8 cellular contexts compared by ENCODE assay signal in genomic region chr11:72573380-72573949, GRCh38.
DNase-seq lines count a peak whose midpoint lies in the region; ATAC-seq, FAIRE-seq and TF ChIP-seq lines count a peak whose summit lies in the region.

No MANE protein-coding gene starts in this region.

- POLR2A ChIA-PET in activated B cell treated with CpG ODN at 0.5 μM for 24 hours (lab: Charles Lee): interaction anchor here (0.6 kb wide), 1 partner anchor 88 kb away, joined by 5 read pairs; no protein-coding TSS in a partner anchor

- no peak overlapping the region for H3K4me3 ChIP-seq in gastrocnemius medialis

- H3K4me3 Mint-ChIP-seq in activated B cell treated with CpG ODN at 0.5 μM for 24 hours: no peak overlapping the region

- no peak overlapping the region for H3K27ac ChIP-seq in gastrocnemius medialis

- no peak for FAIRE-seq in RCC 7860 (lab: Jason Lieb, UNC)

- no peaks in the 10 kb centered on the region for H3K9me3 ChIP-seq in gastrocnemius medialis

- H3K27ac Mint-ChIP-seq in activated B cell treated with CpG ODN at 0.5 μM for 24 hours: no peak overlapping the region

- no peaks in the 10 kb centered on the region for H3K4me1 ChIP-seq in gastrocnemius medialis

- H3K4me1 Mint-ChIP-seq in activated B cell treated with CpG ODN at 0.5 μM for 24 hours: peaks cover 3% of the 10 kb centered on the region

- peak; percentile 71 for ATAC-seq in activated B cell treated with CpG ODN at 0.5 μM for 24 hours (ENCODE audit: low read depth)
- ATAC-seq in Right ventricle myocardium superior (ENCODE audit: poor library complexity): peak; percentile 77
- peak in 1 of 2 donors; percentile 66 for ATAC-seq in gastrocnemius medialis
- ATAC-seq in GM19452 (IDR thresholded peaks at IDR 0.05; ENCODE audit: unreplicated experiment): no peak

- no peak for TF ChIP-seq POLR2A in gastrocnemius medialis (IDR thresholded peaks at IDR 0.05)

- in situ Hi-C loops in KBM-7 (cut with MboI; ENCODE audit: low pct_unique_long_range_greater_than_20kb, low sequenced_read_pairs): no loop called here
- in situ Hi-C loops in gastrocnemius medialis (cut with MboI; ENCODE audit: low sequenced_read_pairs in 4 of 4): loop anchor here (5.0 to 10.0 kb wide), 2 partner anchors 91 to 99 kb away; no protein-coding TSS in a partner anchor

- no peaks in the 10 kb centered on the region for H3K9me3 Mint-ChIP-seq in activated B cell treated with CpG ODN at 0.5 μM for 24 hours

- peaks cover 39% of the 10 kb centered on the region for H3K27me3 Mint-ChIP-seq in activated B cell treated with CpG ODN at 0.5 μM for 24 hours

- no peaks in the 10 kb centered on the region for H3K36me3 ChIP-seq in gastrocnemius medialis

- CTCF ChIA-PET in activated B cell treated with CpG ODN at 0.5 μM for 24 hours (lab: Charles Lee): interaction anchor here (1.3 kb wide), 1 partner anchor 102 kb away, joined by 7 read pairs; no protein-coding TSS in a partner anchor

- intact Hi-C loops in activated B cell treated with CpG ODN at 0.5 μM for 24 hours (cut with micrococcal nuclease): loop anchor here (5.0 kb wide), 1 partner anchor 101 kb away; no protein-coding TSS in a partner anchor
- intact Hi-C loops in Right ventricle myocardium superior (cut with DNase I): loop anchor here (5.0 kb wide), 1 partner anchor 101 kb away; no protein-coding TSS in a partner anchor
- intact Hi-C loops in gastrocnemius medialis (cut with DNase I; ENCODE audit: low total_unique reads): loop anchor here (2.0 kb wide), 1 partner anchor 103 kb away; no protein-coding TSS in a partner anchor

- TF ChIP-seq CTCF in activated B cell treated with CpG ODN at 0.5 μM for 24 hours (IDR thresholded peaks at IDR 0.05) (no peak), gastrocnemius medialis (IDR thresholded peaks at IDR 0.05 in 4 of 5, conservative IDR thresholded peaks at IDR 0.05 in 1 of 5) (peak in 3 of 5 experiments; percentile 28 to 62 (median 52))

- H3K27me3 ChIP-seq in gastrocnemius medialis: no peaks in the 10 kb centered on the region

- no peaks in the 10 kb centered on the region for H3K36me3 Mint-ChIP-seq in activated B cell treated with CpG ODN at 0.5 μM for 24 hours (ENCODE audit: low read depth)

- DNase-seq in NCI-H146 (lab: John Stamatoyannopoulos, UW) (peak; percentile 21), NCI-H146 treated with DMSO at 0.1 percent for 48 hours (lab: John Stamatoyannopoulos, UW; ENCODE audit: unreplicated experiment) (no peak), KBM-7 (peak; percentile 62), activated B cell treated with CpG ODN at 0.5 μM for 24 hours (no peak), Right ventricle myocardium superior (no peak), gastrocnemius medialis (no peak), RCC 7860 (ENCODE audit: low spot score) (no peak)

Comparison
In these comparisons a context has a peak if more than half of its experiments do, and no peak if none do; other contexts are left out.
1. DNase-seq: peak in NCI-H146 (single experiment) and KBM-7 (single experiment); none in NCI-H146 treated with DMSO at 0.1 percent for 48 hours (single experiment), activated B cell treated with CpG ODN at 0.5 μM for 24 hours (single experiment), Right ventricle myocardium superior (single experiment), gastrocnemius medialis (0 of 2) and RCC 7860 (single experiment).